In the genomic region with DNA sequence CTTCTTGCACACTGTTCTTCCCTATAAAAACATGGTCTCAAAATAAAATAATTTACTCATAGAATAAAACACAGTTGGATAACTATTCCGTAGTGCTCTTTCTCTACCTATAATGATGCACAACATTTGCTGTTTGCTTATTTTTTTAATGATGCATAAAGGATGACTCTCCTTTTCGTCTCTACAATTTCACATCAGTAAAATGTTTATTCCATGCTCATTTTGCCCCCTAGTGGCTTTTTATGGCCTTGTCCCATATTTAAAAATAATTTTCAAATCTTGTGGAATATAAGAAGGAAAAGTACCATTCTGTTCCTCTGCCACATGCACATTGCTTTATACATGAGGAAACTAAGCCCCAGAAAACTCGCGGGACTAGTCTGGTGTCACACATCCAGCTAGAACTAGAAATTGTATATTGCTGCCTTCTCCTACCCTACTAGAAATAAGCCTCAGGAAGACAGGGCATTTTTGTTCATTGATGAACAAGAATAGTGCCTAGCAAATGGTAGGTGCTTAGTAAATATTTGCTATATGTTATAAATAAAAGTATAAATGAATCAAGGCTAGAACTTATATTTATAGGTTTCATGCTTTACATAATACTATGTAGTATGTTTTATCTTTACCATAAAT, we compare ENCODE assay signal across 8 cellular contexts.
DNase-seq lines count a peak whose midpoint lies in the region; ATAC-seq, FAIRE-seq and TF ChIP-seq lines count a peak whose summit lies in the region.

No MANE protein-coding gene starts in this region.

- DNase-seq in AML-193 (lab: John Stamatoyannopoulos, UW): peak; percentile 11 to 31
- no peak for DNase-seq in H54 (ENCODE audit: insufficient read length, low spot score)
- DNase-seq in RWPE1 (ENCODE audit: low spot score): peak; percentile 28
- DNase-seq in fibroblast of peridontal ligament (ENCODE audit: extremely low read depth): peak; percentile 79
- peak; percentile 78 for DNase-seq in superior temporal gyrus (ENCODE audit: extremely low spot score)
- no peak for DNase-seq in C1 segment of cervical spinal cord (lab: John Stamatoyannopoulos, UW)
- DNase-seq in OCI-M2 (lab: John Stamatoyannopoulos, UW; ENCODE audit: unreplicated experiment): no peak

- peak; percentile 92 for FAIRE-seq in H54 (lab: Jason Lieb, UNC)

- POLR2A ChIA-PET in RWPE1 (lab: Yijun Ruan, JAX; ENCODE audit: low non-redundant PET): no interaction called here

- no peak for ATAC-seq in HG03457 (IDR thresholded peaks at IDR 0.05; ENCODE audit: unreplicated experiment)

- TF ChIP-seq POLR2A in H54 (IDR thresholded peaks at IDR 0.05; ENCODE audit: low read depth, low read length): no peak

- no peak overlapping the region for H3K27ac ChIP-seq in RWPE1

- peak; percentile 89 for TF ChIP-seq CTCF in RWPE1 (conservative IDR thresholded peaks at IDR 0.05; ENCODE audit: low read depth)

- CTCF ChIA-PET in RWPE1 (lab: Yijun Ruan, JAX): interaction anchor here (0.7 kb wide), 2 partner anchors 598 to 1159 kb away, joined by 3 to 5 read pairs; no protein-coding TSS in a partner anchor

Comparison
In these comparisons a context has a peak if more than half of its experiments do, and no peak if none do; other contexts are left out.
1. DNase-seq: peak in AML-193 (2 of 2), RWPE1 (single experiment), fibroblast of peridontal ligament (single experiment) and superior temporal gyrus (single experiment); none in H54 (single experiment), C1 segment of cervical spinal cord (0 of 14) and OCI-M2 (single experiment).